Comparison of ENCODE assay signal across 17 cellular contexts in genomic region chr5:43078956-43079355, GRCh38. TPM values are rescaled to one million over a fixed set of nuclear protein-coding genes. Genes with fewer than 3 reads are reported as not detected.
A peak's percentile ranks its signal among the peaks of the same experiment; 100 is the strongest.
DNase-seq lines count a peak whose midpoint lies in the region; ATAC-seq, FAIRE-seq and TF ChIP-seq lines count a peak whose summit lies in the region.
"Had no signal": no experiment of that assay in that cellular context is flagged by ENCODE, and none has a peak within 500 bp of the region (broad histone marks: within the 10 kb centered on the region; RNA-seq: fewer than 3 reads in every experiment).

No MANE protein-coding gene starts in this region.

- peaks cover 20 to 53% of the 10 kb centered on the region in 2 experiments for H3K4me1 ChIP-seq in K562 (replicated peaks in 1 of 2; ENCODE audit: control insufficient read depth in 2 of 2, insufficient read depth in 2 of 2, low read length in 2 of 2)

- H3K9ac ChIP-seq in K562 (ENCODE audit: insufficient read depth in 1 of 2, low read depth in 2 of 2, low read length in 2 of 2): no peak overlapping the region

- in situ Hi-C loops in ACHN (cut with HindIII; ENCODE audit: low pct_ligation_motif_present, low pct_unique_long_range_greater_than_20kb, low sequenced_read_pairs): no loop called here
- in situ Hi-C loops in K562 (cut with MboI): loop anchor here (10.0 kb wide), 1 partner anchor 306 kb away; no protein-coding TSS in a partner anchor

- no peak for TF ChIP-seq EP300 in K562 (IDR thresholded peaks at IDR 0.05; ENCODE audit: low read length)

- H3K9me3 ChIP-seq in K562 (replicated peaks; ENCODE audit: control insufficient read depth, insufficient read depth, low read depth, low read length): peaks cover under 1% of the 10 kb centered on the region; the same call in 1 of the 2 replicates
- H3K9me3 ChIP-seq: tibial artery had no signal

- no peak for TF ChIP-seq POLR2A in K562 (conservative IDR thresholded peaks at IDR 0.05)

- no peak overlapping the region for H3K4me2 ChIP-seq in K562 (ENCODE audit: insufficient read depth, low read length)

- TF ChIP-seq CTCF in K562 (IDR thresholded peaks at IDR 0.05 in 2 of 3, conservative IDR thresholded peaks at IDR 0.05 in 1 of 3; ENCODE audit: insufficient read depth in 2 of 3, low read depth in 1 of 3, low read length in 3 of 3): no peak

- CTCF ChIA-PET in K562 (lab: Yijun Ruan, JAX; ENCODE audit: low intra/inter-chr PET ratio): interaction anchor here (0.7 kb wide), 1 partner anchor 440 kb away, joined by 4 read pairs; no protein-coding TSS in a partner anchor

- ATAC-seq in K562 (peak; percentile 10; the same call in 1 of the 3 replicates), GM21723 (IDR thresholded peaks at IDR 0.05; ENCODE audit: unreplicated experiment) (no peak)
- ATAC-seq: naive thymus-derived CD4-positive, alpha-beta T cell; Panc1 had no signal

- peaks cover 29% of the 10 kb centered on the region for H3K79me2 ChIP-seq in K562 (ENCODE audit: control insufficient read depth, insufficient read depth, low read length)

- WGBS in K562 (ENCODE audit: insufficient coverage, low coverage, missing lambda C conversion rate): 66% methylated on average over 4 of the region's 4 CpGs

- FAIRE-seq in K562 (lab: Jason Lieb, UNC): no peak
- FAIRE-seq: endometrium had no signal

- POLR2A ChIA-PET in K562 (lab: Yijun Ruan, JAX): interaction anchor here (1.1 to 1.6 kb wide), 3 partner anchors 8 to 23 kb away, joined by 4 to 5 read pairs (median 4); no protein-coding TSS in a partner anchor

- H3K9me1 ChIP-seq in K562 (ENCODE audit: control insufficient read depth, insufficient read depth, low read length): no peaks in the 10 kb centered on the region

- intact Hi-C loops in K562 (cut with micrococcal nuclease): loop anchor here (5.0 to 10.0 kb wide), 2 partner anchors 133 to 526 kb away; partner anchors contain the start of gene NNT

- H4K20me1 ChIP-seq in K562 (replicated peaks; ENCODE audit: control insufficient read depth, insufficient read depth, low read length): no peaks in the 10 kb centered on the region

- H3K36me3 ChIP-seq in K562 (ENCODE audit: control insufficient read depth, insufficient read depth, low read length): peaks cover 21% of the 10 kb centered on the region

- no peaks in the 10 kb centered on the region for H3K27me3 ChIP-seq in K562 (ENCODE audit: control insufficient read depth in 2 of 2, insufficient read depth in 2 of 2, low read length in 2 of 2)
- H3K27me3 ChIP-seq: tibial artery had no signal

- TF ChIP-seq RAD21 in K562 (CRISPR knock-in tag; conservative IDR thresholded peaks at IDR 0.05 in 1 of 2, IDR thresholded peaks at IDR 0.05 in 1 of 2): no peak

- BruUV-seq in K562 (replicated peaks; lab: Mats Ljungman, UMichigan): no TSS peak

- no peak overlapping the region for H3K4me3 ChIP-seq in K562
- H3K4me3 ChIP-seq: skin epidermis, tibial artery had no signal

- peak; percentile 44 for DNase-seq in ACHN
- peak; percentile 46 for DNase-seq in HT1080 (ENCODE audit: low read depth)
- DNase-seq in K562 (ENCODE audit: extremely low read depth in 1 of 4, low spot score in 3 of 4): peak in 2 of 4 experiments; percentile 29 to 71
- peak; percentile 70 for DNase-seq in kidney tubule cell (ENCODE audit: low spot score)
- no peak for DNase-seq in central memory CD4-positive, alpha-beta T cell
- DNase-seq in NCI-H2227 (lab: John Stamatoyannopoulos, UW; ENCODE audit: unreplicated experiment): no peak
- no peak for DNase-seq in GOT3 (lab: John Stamatoyannopoulos, UW)
- DNase-seq: activated CD8-positive, alpha-beta memory T cell treated with anti-CD3 and anti-CD28 coated beads, Interleukin-2, amount 50 U/mL, for 48 hours; DMS79 treated with DMSO at 0.1 percent for 48 hours; naive thymus-derived CD4-positive, alpha-beta T cell; NCI-H446 treated with DMSO at 0.1 percent for 48 hours; tibial artery had no signal

- no peak overlapping the region for H3K27ac ChIP-seq in K562 (ENCODE audit: extremely low read depth, low read depth, low read length)
- H3K27ac ChIP-seq: HL-60, skin epidermis, tibial artery had no signal

- H2AFZ ChIP-seq in K562 (ENCODE audit: low read depth, low read length): no peak overlapping the region

TF ChIP-seq in K562, 482 proteins besides CTCF, POLR2A, EP300 and RAD21 (continues in another document):
- TF ChIP-seq DPF2 (IDR thresholded peaks at IDR 0.05) (peak; percentile 10; the same call in 1 of the 2 replicates), TCF3 (CRISPR knock-in tag; IDR thresholded peaks at IDR 0.05) (peak; percentile 8; the same call in 1 of the 2 replicates), CBFA2T3 (IDR thresholded peaks at IDR 0.05) (peak; percentile 30; the same call in 1 of the 2 replicates), MYC (IDR thresholded peaks at IDR 0.05; ENCODE audit: low read depth, low read length) (no peak), MYC (CRISPR knock-in tag; IDR thresholded peaks at IDR 0.05; ENCODE audit: borderline replicate concordance, low read depth) (no peak)

RNA-seq across cellular contexts. Expression of gene ANXA2R, which starts 38.8 kb away (rescaled TPM):
- 0.23 and 0.59 TPM in 2 replicates for total RNA-seq in HT1080 (2014; rRNA removed; shearing (Covaris generic))
- 0.15 and 0.24 TPM in 2 replicates for polyA plus RNA-seq in HT1080 (2015; cell fraction: cytosol; rRNA removed)
- 0.78 and 1.9 TPM in 2 replicates for polyA plus RNA-seq in HT1080 (2015; cell fraction: nucleus; rRNA removed)
- total RNA-seq in K562 (2011; cell fraction: chromatin; rRNA removed; ENCODE audit: low replicate concordance): 22.1 and 27.2 TPM in 2 replicates
- total RNA-seq in K562 (2011; cell fraction: nucleolus; rRNA removed): 17.0 and 20.7 TPM in 2 replicates
- total RNA-seq in K562 (2011; cell fraction: nucleoplasm; rRNA removed): 21.3 and 21.4 TPM in 2 replicates
- total RNA-seq in K562 (2014; rRNA removed) (3.4 and 3.5 TPM in 2 replicates), K562 (2014; rRNA removed; fragmentation: Illumina TruSeq; extraction: Trizol) (2.8 and 3.4 TPM in 2 replicates), K562 (2015; rRNA removed; fragmentation: Illumina TruSeq; extraction: Trizol) (3.4 and 3.5 TPM in 2 replicates), K562 (2021) (3.9 and 4.3 TPM in 2 replicates)
- polyA plus RNA-seq in K562 (2011; rRNA removed) (2.3 and 2.7 TPM in 2 replicates), K562 (2014; fragmentation: Illumina TruSeq; extraction: Trizol) (2.3 and 3.4 TPM in 2 replicates), K562 (2014; fragmentation: Nextera tagmentation; extraction: Ambion mirVana) (1 to 10 TPM; 2.1 to 3.5 TPM), K562 (2014; rRNA removed) (4.8 and 7.5 TPM in 2 replicates)
- polyA plus RNA-seq in K562 (2011; cell fraction: cytosol; rRNA removed): 2.6 and 3.1 TPM in 2 replicates
- 6.1 and 8.3 TPM in 2 replicates for polyA plus RNA-seq in K562 (2011; cell fraction: nucleus; rRNA removed)
- 3.4 and 6.0 TPM in 2 replicates for polyA plus RNA-seq in K562 (2012)
- polyA minus RNA-seq in K562 (2011; rRNA and poly(A)+ RNA removed): 5.8 and 6.1 TPM in 2 replicates
- 0.48 and 1.8 TPM in 2 replicates for polyA minus RNA-seq in K562 (2011; cell fraction: cytosol; rRNA and poly(A)+ RNA removed)
- polyA minus RNA-seq in K562 (2011; cell fraction: nucleus; rRNA and poly(A)+ RNA removed): 15.4 and 18.3 TPM in 2 replicates

RNA-seq across cellular contexts. Expression of gene ZNF131, which starts 41.8 kb away (rescaled TPM):
- total RNA-seq in HT1080 (2014; rRNA removed; shearing (Covaris generic)): 22.2 and 25.9 TPM in 2 replicates
- polyA plus RNA-seq in HT1080 (2015; cell fraction: cytosol; rRNA removed): 21.7 and 31.9 TPM in 2 replicates
- polyA plus RNA-seq in HT1080 (2015; cell fraction: nucleus; rRNA removed): 28.4 and 30.2 TPM in 2 replicates
- 95.8 and 263 TPM in 2 replicates for total RNA-seq in K562 (2011; cell fraction: chromatin; rRNA removed; ENCODE audit: low replicate concordance)
- 66.7 and 82.6 TPM in 2 replicates for total RNA-seq in K562 (2011; cell fraction: nucleolus; rRNA removed)
- total RNA-seq in K562 (2011; cell fraction: nucleoplasm; rRNA removed): 118 and 141 TPM in 2 replicates
- 40.8 and 51.1 TPM in 2 replicates for total RNA-seq in K562 (2014; rRNA removed)
- 81.9 and 86.7 TPM in 2 replicates for total RNA-seq in K562 (2014; rRNA removed; fragmentation: Illumina TruSeq; extraction: Trizol)
- total RNA-seq in K562 (2015; rRNA removed; fragmentation: Illumina TruSeq; extraction: Trizol): 81.7 and 87.0 TPM in 2 replicates
- total RNA-seq in K562 (2021): 46.6 and 48.1 TPM in 2 replicates
- polyA plus RNA-seq in K562 (2011; rRNA removed): 63.3 and 73.0 TPM in 2 replicates
- 15.7 and 23.6 TPM in 2 replicates for polyA plus RNA-seq in K562 (2011; cell fraction: cytosol; rRNA removed)
- polyA plus RNA-seq in K562 (2011; cell fraction: nucleus; rRNA removed): 53.2 and 74.4 TPM in 2 replicates
- polyA plus RNA-seq in K562 (2012): 35.1 and 36.8 TPM in 2 replicates
- 55.8 and 71.9 TPM in 2 replicates for polyA plus RNA-seq in K562 (2014; fragmentation: Illumina TruSeq; extraction: Trizol)
- 10 to 100 TPM; 28.5 to 31.7 TPM for polyA plus RNA-seq in K562 (2014; fragmentation: Nextera tagmentation; extraction: Ambion mirVana)
- polyA plus RNA-seq in K562 (2014; rRNA removed): 51.6 and 55.4 TPM in 2 replicates
- polyA minus RNA-seq in K562 (2011; rRNA and poly(A)+ RNA removed): 108 and 125 TPM in 2 replicates
- 21.7 and 31.6 TPM in 2 replicates for polyA minus RNA-seq in K562 (2011; cell fraction: cytosol; rRNA and poly(A)+ RNA removed)
- polyA minus RNA-seq in K562 (2011; cell fraction: nucleus; rRNA and poly(A)+ RNA removed): 52.1 and 77.9 TPM in 2 replicates

Comparison
In these comparisons a context has a peak if more than half of its experiments do, and no peak if none do; other contexts are left out.
1. DNase-seq: peak in ACHN (single experiment), HT1080 (single experiment) and kidney tubule cell (single experiment); none in central memory CD4-positive, alpha-beta T cell (single experiment), NCI-H2227 (single experiment) and GOT3 (single experiment).